8 cellular contexts compared by ENCODE assay signal in the genomic region with DNA sequence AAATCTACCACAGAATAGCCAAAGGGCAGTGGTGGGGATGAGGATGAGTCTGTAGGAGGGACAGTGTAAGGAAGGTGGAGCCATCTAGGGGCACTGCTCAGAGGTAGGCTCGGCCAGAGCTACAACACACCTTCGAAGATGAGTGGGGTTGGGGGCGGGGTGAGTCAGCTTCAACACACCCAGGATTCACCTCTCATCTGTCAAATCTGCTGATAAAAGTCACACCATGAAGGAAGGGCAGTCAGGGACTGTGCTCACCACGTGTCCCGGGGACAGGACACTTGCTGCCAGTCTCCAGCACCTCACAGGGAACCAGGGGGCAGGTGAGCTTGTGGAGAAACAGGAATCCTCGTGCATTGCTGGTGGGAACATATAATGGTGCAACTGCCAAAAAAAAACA.
DNase-seq lines count a peak whose midpoint lies in the region; ATAC-seq and TF ChIP-seq lines count a peak whose summit lies in the region.

No MANE protein-coding gene starts in this region.

- TF ChIP-seq CTCF in A673 (conservative IDR thresholded peaks at IDR 0.05; ENCODE audit: low read depth, low read length) (no peak), Panc1 (IDR thresholded peaks at IDR 0.05) (no peak; the same call in 1 of the 2 replicates), neural crest cell (conservative IDR thresholded peaks at IDR 0.05) (no peak)

- no peaks in the 10 kb centered on the region for H3K27me3 Mint-ChIP-seq in activated naive CD8-positive, alpha-beta T cell treated with anti-CD3 and anti-CD28 coated beads, Interleukin-2, amount 10 ng/mL, durations not matched to agents 7 days and 5 days
- H3K27me3 Mint-ChIP-seq in neural crest cell (ENCODE audit: low read depth), result no peaks in the 10 kb centered on the region

- CTCF ChIA-PET in A673 (lab: Charles Lee) (no interaction called here), Panc1 (lab: Charles Lee) (no interaction called here)

- H3K4me3 Mint-ChIP-seq in activated naive CD8-positive, alpha-beta T cell treated with anti-CD3 and anti-CD28 coated beads, Interleukin-2, amount 10 ng/mL, durations not matched to agents 7 days and 5 days, result peak overlapping the region; percentile 79
- H3K4me3 Mint-ChIP-seq in neural crest cell, result no peak overlapping the region

- peaks cover 14% of the 10 kb centered on the region for H3K36me3 Mint-ChIP-seq in activated naive CD8-positive, alpha-beta T cell treated with anti-CD3 and anti-CD28 coated beads, Interleukin-2, amount 10 ng/mL, durations not matched to agents 7 days and 5 days
- H3K36me3 Mint-ChIP-seq in neural crest cell (ENCODE audit: low read depth), result no peaks in the 10 kb centered on the region

- no peak for DNase-seq in A673 (ENCODE audit: low spot score)
- no peak for DNase-seq in Panc1 (ENCODE audit: low read depth, low spot score)
- no peak for DNase-seq in activated naive CD8-positive, alpha-beta T cell treated with anti-CD3 and anti-CD28 coated beads, Interleukin-2, amount 10 ng/mL, durations not matched to agents 7 days and 5 days
- DNase-seq in neural crest cell (ENCODE audit: low read depth, low spot score), result no peak
- DNase-seq in NCI-H82 treated with DMSO at 0.1 percent for 48 hours (lab: John Stamatoyannopoulos, UW; ENCODE audit: unreplicated experiment), result no peak
- no peak for DNase-seq in NCI-H2227 (lab: John Stamatoyannopoulos, UW; ENCODE audit: unreplicated experiment)
- DNase-seq in left lobe of liver (ENCODE audit: low spot score), result no peak

- intact Hi-C loops in A673 (cut with micrococcal nuclease; ENCODE audit: unreplicated experiment) (no loop called here), Panc1 (cut with micrococcal nuclease; ENCODE audit: unreplicated experiment) (no loop called here)

- ATAC-seq in Panc1 (peak; percentile 51), GM18868 (IDR thresholded peaks at IDR 0.05; ENCODE audit: unreplicated experiment) (no peak), left lobe of liver (no peak)
- no peak for ATAC-seq in activated naive CD8-positive, alpha-beta T cell treated with anti-CD3 and anti-CD28 coated beads, Interleukin-2, amount 10 ng/mL, durations not matched to agents 7 days and 5 days (ENCODE audit: low read depth)

- BruUV-seq in A673 (replicated peaks; lab: Mats Ljungman, UMichigan) (no TSS peak), Panc1 (replicated peaks; lab: Mats Ljungman, UMichigan) (no TSS peak)

- H3K9me3 ChIP-seq in A673 (ENCODE audit: low read depth, low read length, poor library complexity, severe bottlenecking) (no peaks in the 10 kb centered on the region), Panc1 (ENCODE audit: control insufficient read depth, insufficient read depth, low read depth, low read length) (no peaks in the 10 kb centered on the region)

- H3K4me1 ChIP-seq in A673 (ENCODE audit: insufficient read depth, low read length, poor library complexity, severe bottlenecking) (no peaks in the 10 kb centered on the region), Panc1 (ENCODE audit: control insufficient read depth, insufficient read depth, low read length) (peaks cover 68% of the 10 kb centered on the region)

- POLR2A ChIA-PET in A673 (lab: Charles Lee; ENCODE audit: low non-redundant PET), result no interaction called here
- POLR2A ChIA-PET in Panc1 (lab: Charles Lee), result no interaction called here
- POLR2A ChIA-PET in activated naive CD8-positive, alpha-beta T cell treated with anti-CD3 and anti-CD28 coated beads, Interleukin-2, amount 10 ng/mL, durations not matched to agents 7 days and 5 days (lab: Charles Lee), result interaction anchor here (0.5 to 1.1 kb wide), 3 partner anchors 15 to 52 kb away, joined by 3 read pairs; no protein-coding TSS in a partner anchor

- in situ Hi-C loops in Panc1 (cut with HindIII; ENCODE audit: low pct_unique_long_range_greater_than_20kb, low sequenced_read_pairs), result no loop called here

- H3K4me1 Mint-ChIP-seq in activated naive CD8-positive, alpha-beta T cell treated with anti-CD3 and anti-CD28 coated beads, Interleukin-2, amount 10 ng/mL, durations not matched to agents 7 days and 5 days, result peaks cover 87% of the 10 kb centered on the region
- peaks cover 41% of the 10 kb centered on the region for H3K4me1 Mint-ChIP-seq in neural crest cell

- no peak overlapping the region for H3K4me3 ChIP-seq in A673 (ENCODE audit: low read depth, low read length, poor library complexity, severe bottlenecking)
- H3K4me3 ChIP-seq in Panc1 (ENCODE audit: low read depth in 2 of 2, low read length in 2 of 2), result no peak overlapping the region

- H3K9me3 Mint-ChIP-seq in activated naive CD8-positive, alpha-beta T cell treated with anti-CD3 and anti-CD28 coated beads, Interleukin-2, amount 10 ng/mL, durations not matched to agents 7 days and 5 days, result no peaks in the 10 kb centered on the region
- no peaks in the 10 kb centered on the region for H3K9me3 Mint-ChIP-seq in neural crest cell

- peak overlapping the region; percentile 50 for H3K27ac Mint-ChIP-seq in activated naive CD8-positive, alpha-beta T cell treated with anti-CD3 and anti-CD28 coated beads, Interleukin-2, amount 10 ng/mL, durations not matched to agents 7 days and 5 days
- peak overlapping the region; percentile 73 for H3K27ac Mint-ChIP-seq in neural crest cell (ENCODE audit: unreplicated experiment)

- no peaks in the 10 kb centered on the region for H3K27me3 ChIP-seq in A673 (replicated peaks; ENCODE audit: insufficient read depth, low read depth, low read length, poor library complexity)
- no peaks in the 10 kb centered on the region for H3K27me3 ChIP-seq in Panc1 (ENCODE audit: control insufficient read depth, insufficient read depth, low read length)

- H3K36me3 ChIP-seq in A673 (ENCODE audit: insufficient read depth, low read length, poor library complexity, severe bottlenecking) (peaks cover 2% of the 10 kb centered on the region), Panc1 (ENCODE audit: control insufficient read depth, insufficient read depth, low read length) (no peaks in the 10 kb centered on the region; the same call in 1 of the 2 replicates)

- H3K27ac ChIP-seq in A673 (ENCODE audit: low read depth, low read length, poor library complexity, severe bottlenecking) (peak overlapping the region; percentile 22), Panc1 (ENCODE audit: low read length) (no peak overlapping the region)
